Comparison of ENCODE assay signal across 13 cellular contexts in the genomic region with DNA sequence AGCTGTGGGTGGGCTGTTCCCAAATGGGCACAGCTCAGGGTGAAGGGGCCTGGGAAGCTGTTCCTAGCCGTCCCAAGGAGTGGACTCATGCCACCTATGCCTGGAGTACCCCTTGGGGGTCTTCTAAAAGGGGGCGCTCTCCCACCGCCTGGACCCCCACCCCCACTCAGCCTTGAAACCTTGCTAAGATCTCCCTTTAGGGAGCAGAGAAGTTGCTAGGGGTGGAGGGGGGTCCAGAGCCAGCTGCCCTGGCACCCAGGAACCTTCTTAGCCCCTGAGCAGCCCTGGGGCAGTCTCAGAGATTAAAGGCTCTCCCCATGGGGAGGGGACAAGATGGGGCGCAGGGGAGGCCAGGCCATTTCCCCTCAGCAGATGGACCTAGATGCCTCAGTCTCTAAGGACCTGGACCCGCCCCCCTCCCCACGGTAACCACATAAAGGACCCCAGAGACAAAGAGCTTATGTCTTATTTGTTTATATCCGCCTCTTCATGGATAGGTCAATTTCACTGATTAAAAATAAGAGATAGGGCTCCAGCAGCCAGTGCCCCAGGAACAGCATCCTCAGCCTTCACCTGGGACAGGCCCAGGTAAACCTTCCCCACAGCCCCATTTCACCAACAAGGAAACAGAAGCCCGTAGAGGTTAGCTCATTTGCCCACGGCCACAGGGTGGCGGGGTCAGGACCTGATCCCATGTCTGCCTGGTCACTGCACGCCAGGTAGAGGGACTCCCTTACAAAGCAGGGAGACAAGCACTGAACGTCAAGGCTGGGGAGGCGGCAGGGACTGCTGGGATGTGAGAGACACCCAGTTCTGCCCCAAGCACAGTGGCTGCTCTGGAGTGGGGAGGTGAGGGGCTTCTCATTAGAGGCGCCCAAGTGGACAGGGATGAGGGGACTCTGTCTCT. TPM values are rescaled to one million over a fixed set of nuclear protein-coding genes. Genes with fewer than 3 reads are reported as not detected.
DNase-seq lines count a peak whose midpoint lies in the region; ATAC-seq and TF ChIP-seq lines count a peak whose summit lies in the region.
"Had no signal": no experiment of that assay in that cellular context is flagged by ENCODE, and none has a peak within 500 bp of the region (broad histone marks: within the 10 kb centered on the region; RNA-seq: fewer than 3 reads in every experiment).

No MANE protein-coding gene starts in this region.

- H2BK5ac ChIP-seq in IMR-90 (ENCODE audit: low read depth, low read length, poor library complexity, severe bottlenecking): no peak overlapping the region
- H2BK5ac ChIP-seq in mesendoderm (ENCODE audit: low read length): no peak overlapping the region

- no peak overlapping the region for H2BK15ac ChIP-seq in IMR-90 (ENCODE audit: low read depth, low read length)
- H2BK15ac ChIP-seq in mesendoderm (replicated peaks; ENCODE audit: low read depth): no peak overlapping the region

- intact Hi-C loops in IMR-90 (cut with micrococcal nuclease): no loop called here

- H3K36me3 ChIP-seq in IMR-90 (ENCODE audit: control insufficient read depth, insufficient read depth, low read length) (peaks cover 43% of the 10 kb centered on the region), mesendoderm (ENCODE audit: control insufficient read depth, insufficient read depth, low read length) (peaks cover 1% of the 10 kb centered on the region), suprapubic skin (peaks cover 30% of the 10 kb centered on the region)

- peaks cover 58% of the 10 kb centered on the region for H3K4me1 Mint-ChIP-seq in chondrocyte (ENCODE audit: low read depth)

- peaks cover 73% of the 10 kb centered on the region for H4K20me1 ChIP-seq in IMR-90 (ENCODE audit: insufficient read depth, low read length)

- H2AFZ ChIP-seq in IMR-90 (replicated peaks; ENCODE audit: low read length, poor library complexity): no peak overlapping the region

- peak overlapping the region; percentile 79; the same call in 1 of the 2 replicates for H3K14ac ChIP-seq in IMR-90 (replicated peaks; ENCODE audit: low read depth, low read length)

- TF ChIP-seq POLR2A in IMR-90 (IDR thresholded peaks at IDR 0.05; ENCODE audit: low read depth, low read length) (no peak), suprapubic skin (IDR thresholded peaks at IDR 0.05) (no peak)

- H3K27me3 ChIP-seq in IMR-90 (ENCODE audit: control insufficient read depth, insufficient read depth, low read length): no peaks in the 10 kb centered on the region
- H3K27me3 ChIP-seq in mesendoderm (ENCODE audit: insufficient read depth, low read length, poor library complexity): no peaks in the 10 kb centered on the region
- H3K27me3 ChIP-seq in suprapubic skin: no peaks in the 10 kb centered on the region

- H4K91ac ChIP-seq in IMR-90 (ENCODE audit: insufficient read depth, low read depth, low read length): no peak overlapping the region

- CTCF ChIA-PET in IMR-90 (lab: Yijun Ruan, JAX): interaction anchor here (1.1 to 1.2 kb wide), 2 partner anchors 89 kb away, joined by 3 to 5 read pairs; no protein-coding TSS in a partner anchor

- no peaks in the 10 kb centered on the region for H3K27me3 Mint-ChIP-seq in chondrocyte (ENCODE audit: low read depth)

- in situ Hi-C loops in IMR-90 (cut with MboI; ENCODE audit: low sequenced_read_pairs): loop anchor here (5.0 to 25.0 kb wide), 2 partner anchors 85 to 680 kb away; partner anchors contain the start of gene CALB2

- ATAC-seq in IMR-90 (ENCODE audit: low read depth) (no peak), HG03565 (IDR thresholded peaks at IDR 0.05; ENCODE audit: unreplicated experiment) (no peak)
- ATAC-seq: activated T-cell treated with anti-CD3 and anti-CD28 coated beads, Interleukin-2, amount 50 U/mL, for 4 hours had no signal

- no peak overlapping the region for H2BK20ac ChIP-seq in IMR-90 (ENCODE audit: low read depth, low read length)

- peak overlapping the region; percentile 7 for H2AK9ac ChIP-seq in IMR-90 (replicated peaks; ENCODE audit: low read depth, low read length, poor library complexity)

- TF ChIP-seq CTCF in IMR-90 (conservative IDR thresholded peaks at IDR 0.05; ENCODE audit: low read depth, low read length) (no peak), chondrocyte (IDR thresholded peaks at IDR 0.05) (no peak), suprapubic skin (IDR thresholded peaks at IDR 0.05) (no peak)

- peaks cover 14% of the 10 kb centered on the region for H3K9me1 ChIP-seq in IMR-90 (ENCODE audit: insufficient read depth, low read length)

- H4K8ac ChIP-seq in IMR-90 (ENCODE audit: low read depth in 2 of 2, low read length in 2 of 2) (no peak overlapping the region; a peak in 1 of 4 replicates), mesendoderm (ENCODE audit: low read depth, low read length) (no peak overlapping the region)

- no peak overlapping the region for H3K4me3 ChIP-seq in IMR-90 (ENCODE audit: insufficient read depth, low read depth, low read length)
- H3K4me3 ChIP-seq in mesendoderm (ENCODE audit: low read length): no peak overlapping the region
- H3K4me3 ChIP-seq in suprapubic skin: peak overlapping the region; percentile 24

- H3K4me1 ChIP-seq in IMR-90 (ENCODE audit: control insufficient read depth, insufficient read depth, low read length) (peaks cover 46% of the 10 kb centered on the region), mesendoderm (ENCODE audit: control insufficient read depth, low read depth, low read length) (peaks cover 3% of the 10 kb centered on the region), suprapubic skin (peaks cover 70% of the 10 kb centered on the region)

- H2BK120ac ChIP-seq in IMR-90 (ENCODE audit: low read depth, low read length) (no peak overlapping the region), mesendoderm (ENCODE audit: low read depth, low read length) (no peak overlapping the region)

- H2AK5ac ChIP-seq in IMR-90 (ENCODE audit: low read depth, low read length): no peak overlapping the region
- H2AK5ac ChIP-seq in mesendoderm (ENCODE audit: low read length): no peak overlapping the region

- H3K27ac ChIP-seq in IMR-90 (ENCODE audit: insufficient read depth, low read length): peak overlapping the region; percentile 32; the same call in 1 of the 2 replicates
- no peak overlapping the region for H3K27ac ChIP-seq in mesendoderm (ENCODE audit: low read depth, low read length)
- H3K27ac ChIP-seq in suprapubic skin: peak overlapping the region; percentile 70

- peak overlapping the region; percentile 34; the same call in 1 of the 2 replicates for H3K9ac ChIP-seq in IMR-90 (ENCODE audit: low read depth, low read length)
- H3K9ac ChIP-seq in mesendoderm (ENCODE audit: low read length): no peak overlapping the region

- 80% methylated on average over 5 of the region's 14 CpGs; no CpG with 5 or more reads in 1 of the 2 experiments for WGBS in IMR-90 (ENCODE audit: extremely low coverage in 2 of 2, insufficient read length in 1 of 2), 2 experiments
- no CpG with 5 or more reads among the region's 14 CpGs for WGBS in mesendoderm (ENCODE audit: extremely low coverage, insufficient coverage, low lambda C conversion rate)
- WGBS in suprapubic skin: 60% methylated on average over 8 of the region's 14 CpGs

- TF ChIP-seq EP300 in suprapubic skin (IDR thresholded peaks at IDR 0.05): no peak

- H3K79me1 ChIP-seq in IMR-90 (ENCODE audit: low read depth in 1 of 2, low read length in 2 of 2): peaks cover 12 to 71% of the 10 kb centered on the region in 2 experiments
- peaks cover 2% of the 10 kb centered on the region for H3K79me1 ChIP-seq in mesendoderm (ENCODE audit: low read length)

- H3K4ac ChIP-seq in IMR-90 (ENCODE audit: low read depth, low read length) (peak overlapping the region; percentile 40; the same call in 1 of the 2 replicates), mesendoderm (ENCODE audit: low read depth, low read length) (no peak overlapping the region)

- TF ChIP-seq RAD21 in IMR-90 (IDR thresholded peaks at IDR 0.05; ENCODE audit: low read length): no peak

- H3K4me3 Mint-ChIP-seq in chondrocyte (ENCODE audit: unreplicated experiment): peak overlapping the region; percentile 82
- H3K4me3 Mint-ChIP-seq: activated T-cell treated with anti-CD3 and anti-CD28 coated beads, Interleukin-2, amount 50 U/mL, for 4 hours had no signal

- dilution Hi-C loops in IMR-90 (cut with HindIII; ENCODE audit: low sequenced_read_pairs, unreplicated experiment): no loop called here

- no peaks in the 10 kb centered on the region for H3K9me3 Mint-ChIP-seq in chondrocyte (ENCODE audit: low read depth)
- H3K9me3 Mint-ChIP-seq: activated T-cell treated with anti-CD3 and anti-CD28 coated beads, Interleukin-2, amount 50 U/mL, for 4 hours had no signal

- DNase-seq in IMR-90: no peak
- peak; percentile 49 for DNase-seq in chondrocyte (ENCODE audit: low spot score)
- peak; percentile 47 for DNase-seq in mesendoderm
- DNase-seq in suprapubic skin (ENCODE audit: low spot score in 2 of 2): no peak
- no peak for DNase-seq in OCI-M2 (lab: John Stamatoyannopoulos, UW; ENCODE audit: unreplicated experiment)
- DNase-seq in activated T-cell treated with anti-CD3 and anti-CD28 coated beads, Interleukin-2, amount 50 U/mL, for 1 hour: no peak
- no peak for DNase-seq in Ammon's horn (ENCODE audit: low spot score)
- DNase-seq: activated T-cell treated with anti-CD3 and anti-CD28 coated beads, Interleukin-2, amount 50 U/mL, for 4 hours; DMS 273 treated with DMSO at 0.1 percent for 48 hours; Kasumi-1; NCI-H69 had no signal

- H3K18ac ChIP-seq in IMR-90 (ENCODE audit: low read depth, low read length) (no peak overlapping the region), mesendoderm (ENCODE audit: low read length) (no peak overlapping the region)

- H3K36me3 Mint-ChIP-seq in chondrocyte (ENCODE audit: low read depth): peaks cover 11% of the 10 kb centered on the region

- no peak overlapping the region for H4K5ac ChIP-seq in IMR-90 (ENCODE audit: low read depth, low read length)
- no peak overlapping the region for H4K5ac ChIP-seq in mesendoderm (ENCODE audit: low read length)

- H3K79me2 ChIP-seq in mesendoderm (ENCODE audit: control insufficient read depth, insufficient read depth, low read length): no peaks in the 10 kb centered on the region

- H3K56ac ChIP-seq in IMR-90 (ENCODE audit: extremely low read depth, insufficient read depth, low read length): no peak overlapping the region
- H3K56ac ChIP-seq in mesendoderm (ENCODE audit: low read length): no peak overlapping the region

- POLR2A ChIA-PET in IMR-90 (lab: Charles Lee; ENCODE audit: unreplicated experiment): no interaction called here

- no peaks in the 10 kb centered on the region for H3K9me3 ChIP-seq in IMR-90 (ENCODE audit: control insufficient read depth, insufficient read depth, low read length)
- no peaks in the 10 kb centered on the region for H3K9me3 ChIP-seq in suprapubic skin

- H3K23ac ChIP-seq in IMR-90 (ENCODE audit: low read depth, low read length) (peak overlapping the region; percentile 45; the same call in 1 of the 2 replicates), mesendoderm (ENCODE audit: low read length) (no peak overlapping the region)

- H3K27ac Mint-ChIP-seq in chondrocyte (ENCODE audit: unreplicated experiment): peak overlapping the region; percentile 68

- H3K4me2 ChIP-seq in IMR-90 (ENCODE audit: low read depth, low read length) (peak overlapping the region; percentile 41; the same call in 1 of the 2 replicates), mesendoderm (ENCODE audit: low read length) (no peak overlapping the region)

- no TSS peak for BruUV-seq in IMR-90 (replicated peaks; lab: Mats Ljungman, UMichigan)

RNA-seq across cellular contexts. Expression of gene MTSS2, which starts 3.4 kb away (rescaled TPM):
- 8.9 and 9.1 TPM in 2 replicates for total RNA-seq in IMR-90 (2012; rRNA removed)
- 86.2 and 108 TPM in 2 replicates for polyA plus RNA-seq in IMR-90 (2012; rRNA removed)
- 69.9 and 88.4 TPM in 2 replicates for polyA plus RNA-seq in IMR-90 (2012; cell fraction: cytosol; rRNA removed)
- 148 and 251 TPM in 2 replicates for polyA plus RNA-seq in IMR-90 (2012; cell fraction: nucleus; rRNA removed; ENCODE audit: low replicate concordance)
- 243 to 296 TPM (median 282 TPM) in 3 replicates for total RNA-seq in chondrocyte
- polyA plus RNA-seq in mesendoderm (2013, experiment 1 of 2): 43.1 TPM
- 46.9 TPM for polyA plus RNA-seq in mesendoderm (2013, experiment 2 of 2)
- total RNA-seq in suprapubic skin: 10 to 100 TPM; 30.1 to 58.7 (median 42.6) TPM

RNA-seq across cellular contexts. Expression of gene IL34, which starts 36.1 kb away (rescaled TPM):
- 1.1 and 1.3 TPM in 2 replicates for total RNA-seq in IMR-90 (2012; rRNA removed)
- 2.0 and 2.5 TPM in 2 replicates for polyA plus RNA-seq in IMR-90 (2012; rRNA removed)
- 2.1 and 4.5 TPM in 2 replicates for polyA plus RNA-seq in IMR-90 (2012; cell fraction: cytosol; rRNA removed)
- polyA plus RNA-seq in IMR-90 (2012; cell fraction: nucleus; rRNA removed; ENCODE audit: low replicate concordance): 2.3 and 2.9 TPM in 2 replicates
- 13.0 to 25.0 TPM (median 20.8 TPM) in 3 replicates for total RNA-seq in chondrocyte
- polyA plus RNA-seq in mesendoderm (2013, experiment 1 of 2): 4.1 TPM
- polyA plus RNA-seq in mesendoderm (2013, experiment 2 of 2): 4.1 TPM
- 100 to 1,000 TPM in 1 of 4 donors, 10 to 100 TPM in 3; 64.2 to 187 (median 92.5) TPM for total RNA-seq in suprapubic skin
- total RNA-seq: T-helper 2 cell treated with Interferon-gamma antibody and Interleukin-4, amounts not matched to agents 100 ng/mL and 5 ng/mL, for 36 hours had no signal

Comparison
In these comparisons a context has a peak if more than half of its experiments do, and no peak if none do; other contexts are left out.
1. DNase-seq: peak in chondrocyte (single experiment) and mesendoderm (single experiment); none in IMR-90 (single experiment), suprapubic skin (0 of 2), OCI-M2 (single experiment), activated T-cell treated with anti-CD3 and anti-CD28 coated beads, Interleukin-2, amount 50 U/mL, for 1 hour (single experiment) and Ammon's horn (single experiment).